22 cellular contexts compared by ENCODE assay signal in genomic region chr16:63372283-63372682, GRCh38.
A peak's percentile ranks its signal among the peaks of the same experiment; 100 is the strongest.
DNase-seq lines count a peak whose midpoint lies in the region; ATAC-seq, FAIRE-seq and TF ChIP-seq lines count a peak whose summit lies in the region.
"Had no signal": no experiment of that assay in that cellular context is flagged by ENCODE, and none has a peak within 500 bp of the region (broad histone marks: within the 10 kb centered on the region; RNA-seq: fewer than 3 reads in every experiment).

No MANE protein-coding gene starts in this region.

- no peaks in the 10 kb centered on the region for H4K20me1 ChIP-seq in H1 (replicated peaks in 1 of 2; ENCODE audit: control insufficient read depth in 1 of 2, insufficient read depth in 2 of 2, low read length in 2 of 2)
- H4K20me1 ChIP-seq: BLaER1 had no signal

- no peak overlapping the region for H3K4ac ChIP-seq in H1 (replicated peaks; ENCODE audit: insufficient read length, low read depth, low read length)

- H3K4me2 ChIP-seq in H1 (ENCODE audit: insufficient read depth in 1 of 2, low read depth in 2 of 2, low read length in 2 of 2) = no peak overlapping the region
- H3K4me2 ChIP-seq: BLaER1 had no signal

- H3K9me3 ChIP-seq in H1 (ENCODE audit: insufficient read depth in 2 of 2, low read depth in 1 of 2, low read length in 1 of 2) (no peaks in the 10 kb centered on the region), neuron (ENCODE audit: low read length) (no peaks in the 10 kb centered on the region), right atrium auricular region (no peaks in the 10 kb centered on the region)
- H3K9me3 ChIP-seq: BLaER1 had no signal

- no peaks in the 10 kb centered on the region for H3K79me2 ChIP-seq in H1 (ENCODE audit: control insufficient read depth in 1 of 2, insufficient read depth in 2 of 2, low read length in 2 of 2)

- H3K56ac ChIP-seq in H1 (replicated peaks; ENCODE audit: insufficient read length, low read depth, low read length) = peak overlapping the region; percentile 64

- H3K4me1 ChIP-seq in H1 (replicated peaks in 1 of 4; ENCODE audit: control insufficient read depth in 3 of 4, insufficient read depth in 4 of 4, low read length in 3 of 4) = no peaks in the 10 kb centered on the region; a peak in 2 of 7 replicates
- peaks cover 16% of the 10 kb centered on the region for H3K4me1 ChIP-seq in neuron (ENCODE audit: insufficient read depth, low read length)
- no peaks in the 10 kb centered on the region for H3K4me1 ChIP-seq in right atrium auricular region

- no peak overlapping the region for H3K18ac ChIP-seq in H1 (ENCODE audit: extremely low read depth, low read length)

- POLR2A ChIA-PET in H1 (lab: Charles Lee; ENCODE audit: partially characterized antibody) = interaction anchor here (0.6 kb wide), 1 partner anchor 972 kb away, joined by 4 read pairs; no protein-coding TSS in a partner anchor

- H2AFZ ChIP-seq in H1 (ENCODE audit: low read length) (no peak overlapping the region), neuron (ENCODE audit: low read depth, low read length) (peak overlapping the region; percentile 52)

- TF ChIP-seq RAD21 in H1 (IDR thresholded peaks at IDR 0.05 in 1 of 2, conservative IDR thresholded peaks at IDR 0.05 in 1 of 2; ENCODE audit: low read depth in 2 of 2, low read length in 2 of 2) = no peak

- H2BK120ac ChIP-seq in H1 (replicated peaks; ENCODE audit: low read depth, low read length) = no peak overlapping the region

- H2BK5ac ChIP-seq in H1 (ENCODE audit: low read depth, low read length) = no peak overlapping the region

- ATAC-seq in activated CD4-positive, CD25-positive, alpha-beta regulatory T cell treated with anti-CD3 and anti-CD28 coated beads, Interleukin-2, amount 50 U/mL, for 24 hours = no peak
- ATAC-seq: HCT116, HepG2 had no signal

- H3K36me3 ChIP-seq in H1 (ENCODE audit: control insufficient read depth in 2 of 4, insufficient read depth in 4 of 4, low read length in 3 of 4) (no peaks in the 10 kb centered on the region; a peak in 1 of 8 replicates), neuron (ENCODE audit: insufficient read depth, low read length) (no peaks in the 10 kb centered on the region), right atrium auricular region (no peaks in the 10 kb centered on the region)
- H3K36me3 ChIP-seq: BLaER1 had no signal

- H3K27ac ChIP-seq in H1 (ENCODE audit: low read depth, low read length) = no peak overlapping the region
- H3K27ac ChIP-seq in right atrium auricular region = no peak overlapping the region
- H3K27ac ChIP-seq in dorsolateral prefrontal cortex = no peak overlapping the region
- H3K27ac ChIP-seq: BLaER1 had no signal

- no peak overlapping the region for H2BK15ac ChIP-seq in H1 (ENCODE audit: low read length)

- no peak overlapping the region for H3K14ac ChIP-seq in H1 (ENCODE audit: insufficient read length)

- intact Hi-C loops in dorsolateral prefrontal cortex (cut with DNase I) = no loop called here

- H3K23me2 ChIP-seq in H1 (ENCODE audit: low read depth, low read length) = no peaks in the 10 kb centered on the region; the same call in 1 of the 2 replicates

- DNase-seq in DMS53 (lab: John Stamatoyannopoulos, UW) (peak; percentile 11), DMS53 treated with DMSO at 0.1 percent for 48 hours (lab: John Stamatoyannopoulos, UW; ENCODE audit: unreplicated experiment) (no peak), NCI-H69 (lab: John Stamatoyannopoulos, UW) (peak; percentile 25), H1 (ENCODE audit: low read depth in 1 of 2, low spot score in 2 of 2) (no peak), right atrium auricular region (ENCODE audit: low spot score) (no peak), dorsolateral prefrontal cortex (no peak)
- DNase-seq: 8988T; Calu3; CD4-positive, alpha-beta memory T cell; DMS 273 treated with DMSO at 0.1 percent for 48 hours; HFFc6; KBM-7 had no signal

- TF ChIP-seq EP300 in H1 (IDR thresholded peaks at IDR 0.05; ENCODE audit: borderline replicate concordance in 1 of 2, low read depth in 2 of 2, low read length in 2 of 2) = no peak

- H3K27me3 ChIP-seq in H1 (replicated peaks in 1 of 4; ENCODE audit: control insufficient read depth in 3 of 4, extremely low read depth in 1 of 4, insufficient read depth in 3 of 4, low read length in 3 of 4) (no peaks in the 10 kb centered on the region), neuron (ENCODE audit: insufficient read depth, low read length) (no peaks in the 10 kb centered on the region), right atrium auricular region (no peaks in the 10 kb centered on the region), dorsolateral prefrontal cortex (peaks cover 0 to 6% (median 0%) of the 10 kb centered on the region in 45 donors)
- H3K27me3 ChIP-seq: BLaER1 had no signal

- CTCF ChIA-PET in H1 (lab: Charles Lee; ENCODE audit: partially characterized antibody) = interaction anchor here (0.8 to 1.0 kb wide), 2 partner anchors 11 to 89 kb away, joined by 3 to 5 read pairs; no protein-coding TSS in a partner anchor

- FAIRE-seq in H1 (lab: Jason Lieb, UNC) = no peak
- FAIRE-seq: G401.6, GM12891, GM19239, H54, HepG2, HTR-8/SVneo had no signal

- H4K91ac ChIP-seq in H1 (replicated peaks; ENCODE audit: insufficient read length, low read length) = no peak overlapping the region

- H2AK5ac ChIP-seq in H1 (ENCODE audit: low read depth, low read length) = no peak overlapping the region

- H3K4me3 ChIP-seq in H1 (ENCODE audit: extremely low read depth in 1 of 4, insufficient read depth in 2 of 4, low read depth in 3 of 4, low read length in 4 of 4) = no peak overlapping the region
- H3K4me3 ChIP-seq in neuron (ENCODE audit: low read length) = no peak overlapping the region
- no peak overlapping the region for H3K4me3 ChIP-seq in right atrium auricular region
- H3K4me3 ChIP-seq in dorsolateral prefrontal cortex = no peak overlapping the region
- H3K4me3 ChIP-seq: BLaER1 had no signal

- WGBS in H1 (ENCODE audit: extremely low coverage in 1 of 2, insufficient coverage in 1 of 2, insufficient read length in 1 of 2, insufficient replicate concordance in 2 of 2, low coverage in 1 of 2, low lambda C conversion rate in 2 of 2, missing lambda C conversion rate in 1 of 2), 2 experiments = 78% methylated on average over 3 of the region's 3 CpGs; no CpG with 5 or more reads in 1 of the 2 experiments

- H3K9ac ChIP-seq in H1 (replicated peaks in 1 of 4; ENCODE audit: extremely low read depth in 1 of 4, low read depth in 3 of 4, low read length in 3 of 4) = no peak overlapping the region
- H3K9ac ChIP-seq: BLaER1 had no signal

- H4K5ac ChIP-seq in H1 (ENCODE audit: insufficient read length, low read depth, low read length) = no peak overlapping the region

- no peak overlapping the region for H2BK20ac ChIP-seq in H1 (ENCODE audit: low read length)

- no peak overlapping the region for H4K8ac ChIP-seq in H1 (ENCODE audit: extremely low read depth, insufficient read depth, low read length)

- no peak for TF ChIP-seq POLR2A in H1 (IDR thresholded peaks at IDR 0.05; ENCODE audit: control extremely low read depth in 1 of 2, low read depth in 2 of 2, low read length in 2 of 2)

- H3K79me1 ChIP-seq in H1 (ENCODE audit: low read depth, low read length) = no peaks in the 10 kb centered on the region

- TF ChIP-seq CTCF in H1 (IDR thresholded peaks at IDR 0.05; ENCODE audit: control extremely low read depth in 1 of 3, insufficient read depth in 1 of 3, low read depth in 1 of 3, low read length in 3 of 3) (no peak), right atrium auricular region (IDR thresholded peaks at IDR 0.05) (no peak), dorsolateral prefrontal cortex (IDR thresholded peaks at IDR 0.05 in 54 of 56, conservative IDR thresholded peaks at IDR 0.05 in 2 of 56; ENCODE audit: low read depth in 1 of 56, partially characterized antibody in 56 of 56) (no peak)

- no peak overlapping the region for H2BK12ac ChIP-seq in H1 (ENCODE audit: low read depth, low read length)

- H3K23ac ChIP-seq in H1 (ENCODE audit: insufficient read length) = no peak overlapping the region

TF ChIP-seq in H1, 55 proteins besides CTCF, POLR2A, EP300 and RAD21:
- no peak for TF ChIP-seq ZNF274 (IDR thresholded peaks at IDR 0.05; ENCODE audit: borderline replicate concordance, extremely low read depth, low read length)
- no peak for TF ChIP-seq SIRT6 (IDR thresholded peaks at IDR 0.05; ENCODE audit: low read length)
- no peak for TF ChIP-seq BCL11A (IDR thresholded peaks at IDR 0.05; ENCODE audit: low read depth in 2 of 2, low read length in 2 of 2)
- no peak for TF ChIP-seq SRF (IDR thresholded peaks at IDR 0.05; ENCODE audit: low read depth, low read length)
- TF ChIP-seq SP2 (IDR thresholded peaks at IDR 0.05; ENCODE audit: low read length) = no peak
- no peak for TF ChIP-seq TBP (IDR thresholded peaks at IDR 0.05; ENCODE audit: low read depth, low read length)
- no peak for TF ChIP-seq FOSL1 (IDR thresholded peaks at IDR 0.05; ENCODE audit: insufficient read depth, low read depth, low read length)
- TF ChIP-seq RBBP5 (IDR thresholded peaks at IDR 0.05; ENCODE audit: borderline replicate concordance, low read depth, low read length) = no peak
- no peak for TF ChIP-seq EZH2 (IDR thresholded peaks at IDR 0.05; ENCODE audit: low read depth, low read length, severe bottlenecking)
- no peak for TF ChIP-seq MAX (IDR thresholded peaks at IDR 0.05)

Comparison
In these comparisons a context has a peak if more than half of its experiments do, and no peak if none do; other contexts are left out.
1. DNase-seq: peak in DMS53 (single experiment) and NCI-H69 (single experiment); none in DMS53 treated with DMSO at 0.1 percent for 48 hours (single experiment), H1 (0 of 2), right atrium auricular region (single experiment) and dorsolateral prefrontal cortex (0 of 10).